Comparison of ENCODE assay signal across 11 cellular contexts in genomic region chr14:68292467-68293334, GRCh38.
A peak's percentile ranks its signal among the peaks of the same experiment; 100 is the strongest.
DNase-seq lines count a peak whose midpoint lies in the region; ATAC-seq and TF ChIP-seq lines count a peak whose summit lies in the region.
"Had no signal": no experiment of that assay in that cellular context is flagged by ENCODE, and none has a peak within 500 bp of the region (broad histone marks: within the 10 kb centered on the region; RNA-seq: fewer than 3 reads in every experiment).

No MANE protein-coding gene starts in this region.

- H3K9me3 Mint-ChIP-seq in activated naive CD8-positive, alpha-beta T cell treated with anti-CD3 and anti-CD28 coated beads, Interleukin-2, amount 50 U/mL, for 24 hours = no peaks in the 10 kb centered on the region
- peaks cover under 1% of the 10 kb centered on the region for H3K9me3 Mint-ChIP-seq in type B pancreatic cell
- H3K9me3 Mint-ChIP-seq: neural crest cell had no signal

- no peaks in the 10 kb centered on the region for H3K27me3 Mint-ChIP-seq in activated naive CD8-positive, alpha-beta T cell treated with anti-CD3 and anti-CD28 coated beads, Interleukin-2, amount 50 U/mL, for 24 hours
- H3K27me3 Mint-ChIP-seq in type B pancreatic cell = no peaks in the 10 kb centered on the region

- peaks cover 65% of the 10 kb centered on the region for H3K4me1 ChIP-seq in cardiac muscle cell (ENCODE audit: low read depth)
- peaks cover 40% of the 10 kb centered on the region for H3K4me1 ChIP-seq in mucosa of descending colon (ENCODE audit: low read depth)

- peak overlapping the region; percentile 71 for H3K27ac Mint-ChIP-seq in activated naive CD8-positive, alpha-beta T cell treated with anti-CD3 and anti-CD28 coated beads, Interleukin-2, amount 50 U/mL, for 24 hours
- H3K27ac Mint-ChIP-seq in type B pancreatic cell = peak overlapping the region; percentile 79

- ATAC-seq in Right ventricle myocardium superior (ENCODE audit: poor library complexity) (no peak), mucosa of descending colon (peak; percentile 87), GM18519 (IDR thresholded peaks at IDR 0.05; ENCODE audit: low FRiP score, unreplicated experiment) (no peak), HG03469 (IDR thresholded peaks at IDR 0.05; ENCODE audit: unreplicated experiment) (no peak)
- ATAC-seq in activated naive CD8-positive, alpha-beta T cell treated with anti-CD3 and anti-CD28 coated beads, Interleukin-2, amount 50 U/mL, for 24 hours = peak; percentile 48

- no peaks in the 10 kb centered on the region for H3K27me3 ChIP-seq in cardiac muscle cell
- H3K27me3 ChIP-seq: tibial nerve had no signal

- no peak overlapping the region for H3K4me3 Mint-ChIP-seq in activated naive CD8-positive, alpha-beta T cell treated with anti-CD3 and anti-CD28 coated beads, Interleukin-2, amount 50 U/mL, for 24 hours
- H3K4me3 Mint-ChIP-seq in type B pancreatic cell = no peak overlapping the region
- H3K4me3 Mint-ChIP-seq: neural crest cell had no signal

- no peaks in the 10 kb centered on the region for H3K36me3 ChIP-seq in cardiac muscle cell
- no peaks in the 10 kb centered on the region for H3K36me3 ChIP-seq in mucosa of descending colon (ENCODE audit: low read depth)
- H3K36me3 ChIP-seq: tibial nerve had no signal

- TF ChIP-seq CTCF in cardiac muscle cell (IDR thresholded peaks at IDR 0.05; ENCODE audit: low read depth, low read length) (no peak), mucosa of descending colon (IDR thresholded peaks at IDR 0.05) (no peak), type B pancreatic cell (conservative IDR thresholded peaks at IDR 0.05) (no peak)

- DNase-seq in cardiac muscle cell (ENCODE audit: low read depth in 1 of 2, low spot score in 1 of 2) = peak in 1 of 2 donors; percentile 32
- DNase-seq in Right ventricle myocardium superior = no peak
- DNase-seq in activated naive CD8-positive, alpha-beta T cell treated with anti-CD3 and anti-CD28 coated beads, Interleukin-2, amount 50 U/mL, for 24 hours = no peak
- peak in 2 of 3 donors; percentile 64 to 74 for DNase-seq in mucosa of descending colon
- no peak for DNase-seq in type B pancreatic cell (ENCODE audit: extremely low spot score, unreplicated experiment)
- no peak for DNase-seq in activated CD4-positive, alpha-beta T cell treated with anti-CD3 and anti-CD28 coated beads, Interleukin-2, amount 50 U/mL, for 4 hours
- DNase-seq: activated CD4-positive, CD25-positive, alpha-beta regulatory T cell had no signal

- H3K27ac ChIP-seq in cardiac muscle cell = peak overlapping the region; percentile 88

- intact Hi-C loops in Right ventricle myocardium superior (cut with DNase I) (no loop called here), mucosa of descending colon (cut with DNase I, micrococcal nuclease) (no loop called here)

- H3K4me3 ChIP-seq in cardiac muscle cell (no peak overlapping the region), mucosa of descending colon (no peak overlapping the region)
- H3K4me3 ChIP-seq: tibial nerve had no signal

- H3K36me3 Mint-ChIP-seq in activated naive CD8-positive, alpha-beta T cell treated with anti-CD3 and anti-CD28 coated beads, Interleukin-2, amount 50 U/mL, for 24 hours (ENCODE audit: low read depth) = peaks cover 5% of the 10 kb centered on the region
- H3K36me3 Mint-ChIP-seq in type B pancreatic cell = no peaks in the 10 kb centered on the region

- H3K9me3 ChIP-seq in cardiac muscle cell (ENCODE audit: low read depth) (no peaks in the 10 kb centered on the region), mucosa of descending colon (no peaks in the 10 kb centered on the region)
- H3K9me3 ChIP-seq: tibial nerve had no signal

- H3K4me1 Mint-ChIP-seq in activated naive CD8-positive, alpha-beta T cell treated with anti-CD3 and anti-CD28 coated beads, Interleukin-2, amount 50 U/mL, for 24 hours = peaks cover 50% of the 10 kb centered on the region
- H3K4me1 Mint-ChIP-seq in type B pancreatic cell (ENCODE audit: unreplicated experiment) = peaks cover 58% of the 10 kb centered on the region

Comparison
In these comparisons a context has a peak if more than half of its experiments do, and no peak if none do; other contexts are left out.
1. DNase-seq: peak in mucosa of descending colon (2 of 3); none in Right ventricle myocardium superior (single experiment), activated naive CD8-positive, alpha-beta T cell treated with anti-CD3 and anti-CD28 coated beads, Interleukin-2, amount 50 U/mL, for 24 hours (single experiment), type B pancreatic cell (single experiment) and activated CD4-positive, alpha-beta T cell treated with anti-CD3 and anti-CD28 coated beads, Interleukin-2, amount 50 U/mL, for 4 hours (0 of 2).
2. ATAC-seq: peak in activated naive CD8-positive, alpha-beta T cell treated with anti-CD3 and anti-CD28 coated beads, Interleukin-2, amount 50 U/mL, for 24 hours (single experiment) and mucosa of descending colon (single experiment); none in Right ventricle myocardium superior (single experiment), GM18519 (single experiment) and HG03469 (single experiment).